Comparison of ENCODE assay signal across 15 cellular contexts in genomic region chr7:1885465-1886226, GRCh38.
A peak's percentile ranks its signal among the peaks of the same experiment; 100 is the strongest.
DNase-seq lines count a peak whose midpoint lies in the region; ATAC-seq and TF ChIP-seq lines count a peak whose summit lies in the region.
"Had no signal": no experiment of that assay in that cellular context is flagged by ENCODE, and none has a peak within 500 bp of the region (broad histone marks: within the 10 kb centered on the region; RNA-seq: fewer than 3 reads in every experiment).

No MANE protein-coding gene starts in this region.

- H3K36me3 ChIP-seq in right atrium auricular region (no peaks in the 10 kb centered on the region), osteoblast (ENCODE audit: insufficient read depth, low read length) (no peaks in the 10 kb centered on the region)

- TF ChIP-seq CTCF in right atrium auricular region (IDR thresholded peaks at IDR 0.05), result no peak
- no peak for TF ChIP-seq CTCF in osteoblast (IDR thresholded peaks at IDR 0.05; ENCODE audit: extremely low read depth, low read depth, low read length)

- H3K27ac Mint-ChIP-seq in effector memory CD8-positive, alpha-beta T cell, result peak overlapping the region; percentile 10 to 75

- H3K27me3 ChIP-seq in right atrium auricular region (no peaks in the 10 kb centered on the region), osteoblast (ENCODE audit: insufficient read depth, low read length) (no peaks in the 10 kb centered on the region)
- H3K27me3 ChIP-seq: MG63 had no signal

- intact Hi-C loops in Right ventricle myocardium superior (cut with DNase I), result no loop called here

- no peak overlapping the region for H3K4me3 ChIP-seq in right atrium auricular region
- H3K4me3 ChIP-seq in osteoblast (ENCODE audit: insufficient read depth, low read length), result no peak overlapping the region
- H3K4me3 ChIP-seq: A549, GM23248, MG63 had no signal

- H2AFZ ChIP-seq in osteoblast (ENCODE audit: low read length), result no peak overlapping the region
- H2AFZ ChIP-seq: GM23248 had no signal

- H3K4me1 Mint-ChIP-seq in effector memory CD8-positive, alpha-beta T cell (ENCODE audit: low read depth in 2 of 2), result peaks cover 32 to 33% of the 10 kb centered on the region in 2 donors

- H3K4me1 ChIP-seq in right atrium auricular region, result peaks cover 0 to 15% of the 10 kb centered on the region in 2 donors
- H3K4me1 ChIP-seq in osteoblast (ENCODE audit: insufficient read depth, low read length), result peaks cover 23% of the 10 kb centered on the region

- peaks cover 12% of the 10 kb centered on the region for H4K20me1 ChIP-seq in osteoblast (ENCODE audit: insufficient read depth, low read length)

- no peaks in the 10 kb centered on the region for H3K27me3 Mint-ChIP-seq in effector memory CD8-positive, alpha-beta T cell
- H3K27me3 Mint-ChIP-seq: CD4-positive, CD25-positive, alpha-beta regulatory T cell had no signal

- ATAC-seq in Right ventricle myocardium superior (ENCODE audit: poor library complexity), result peak; percentile 15
- no peak for ATAC-seq in effector memory CD8-positive, alpha-beta T cell (replicated peaks)
- ATAC-seq: A549 had no signal

- peaks cover 17% of the 10 kb centered on the region for H3K79me2 ChIP-seq in osteoblast (ENCODE audit: insufficient read depth, low read length)

- H3K4me2 ChIP-seq in osteoblast (ENCODE audit: insufficient read depth, low read length), result no peak overlapping the region
- H3K4me2 ChIP-seq: A549, KMS-11 had no signal

- no peak for DNase-seq in Right ventricle myocardium superior
- no peak for DNase-seq in right atrium auricular region (ENCODE audit: low spot score)
- DNase-seq in NCI-H69 (lab: John Stamatoyannopoulos, UW), result peak; percentile 57
- no peak for DNase-seq in effector memory CD8-positive, alpha-beta T cell
- DNase-seq in osteoblast (ENCODE audit: insufficient read length, low spot score, missing footprints), result peak; percentile 43
- no peak for DNase-seq in NCI-H187 (lab: John Stamatoyannopoulos, UW)
- DNase-seq in DMS79 treated with DMSO at 0.1 percent for 48 hours (lab: John Stamatoyannopoulos, UW), result no peak
- no peak for DNase-seq in HCEC 1CT
- DNase-seq: CD4-positive, CD25-positive, alpha-beta regulatory T cell; NCI-H1092 treated with DMSO at 0.1 percent for 48 hours; NCI-H748 treated with DMSO at 0.1 percent for 48 hours had no signal

- no peak overlapping the region for H3K4me3 Mint-ChIP-seq in effector memory CD8-positive, alpha-beta T cell
- H3K4me3 Mint-ChIP-seq: CD4-positive, CD25-positive, alpha-beta regulatory T cell had no signal

- no peaks in the 10 kb centered on the region for H3K9me3 Mint-ChIP-seq in effector memory CD8-positive, alpha-beta T cell
- H3K9me3 Mint-ChIP-seq: CD4-positive, CD25-positive, alpha-beta regulatory T cell had no signal

- peak overlapping the region in 1 of 2 donors; percentile 26 for H3K27ac ChIP-seq in right atrium auricular region
- H3K27ac ChIP-seq in osteoblast (ENCODE audit: low read depth, low read length), result no peak overlapping the region
- H3K27ac ChIP-seq: GM23248, KMS-11 had no signal

- H3K9me3 ChIP-seq in right atrium auricular region (no peaks in the 10 kb centered on the region), osteoblast (ENCODE audit: low read depth, low read length) (no peaks in the 10 kb centered on the region)
- H3K9me3 ChIP-seq: A549, MG63 had no signal

- peaks cover 7% of the 10 kb centered on the region for H3K36me3 Mint-ChIP-seq in effector memory CD8-positive, alpha-beta T cell (ENCODE audit: insufficient read depth)

Comparison
In these comparisons a context has a peak if more than half of its experiments do, and no peak if none do; other contexts are left out.
1. DNase-seq: peak in NCI-H69 (single experiment) and osteoblast (single experiment); none in Right ventricle myocardium superior (single experiment), right atrium auricular region (single experiment), effector memory CD8-positive, alpha-beta T cell (0 of 3), NCI-H187 (0 of 2), DMS79 treated with DMSO at 0.1 percent for 48 hours (single experiment) and HCEC 1CT (single experiment).